9 cellular contexts compared by ENCODE assay signal in the genomic region with DNA sequence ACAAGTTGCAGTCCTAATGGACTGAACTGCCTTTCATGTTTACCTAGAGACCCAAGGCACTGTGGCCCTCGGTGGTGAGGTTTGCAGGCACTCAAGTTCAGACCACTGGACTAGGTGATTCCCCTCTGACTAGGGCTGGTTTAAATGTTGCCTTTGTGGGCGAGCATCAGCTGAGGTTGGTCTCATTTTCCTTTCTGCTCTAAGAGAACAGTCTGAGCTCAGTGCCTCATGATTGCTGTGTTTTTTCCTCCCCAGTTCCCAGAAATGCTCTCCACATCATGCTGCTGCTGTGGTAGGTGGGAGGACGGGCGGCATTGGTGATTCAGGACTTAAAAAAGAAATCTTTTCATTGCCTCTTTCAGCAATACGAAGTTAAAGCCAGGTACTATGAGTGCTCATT.
DNase-seq lines count a peak whose midpoint lies in the region; ATAC-seq, FAIRE-seq and TF ChIP-seq lines count a peak whose summit lies in the region.
"Had no signal": no experiment of that assay in that cellular context is flagged by ENCODE, and none has a peak within 500 bp of the region (broad histone marks: within the 10 kb centered on the region; RNA-seq: fewer than 3 reads in every experiment).

No MANE protein-coding gene starts in this region.

- TF ChIP-seq CTCF in D721Med (IDR thresholded peaks at IDR 0.05; ENCODE audit: insufficient read depth, missing control alignments), result no peak

- H3K9me3 Mint-ChIP-seq in activated T-helper 2 cell treated with anti-CD3 and anti-CD28 coated beads, Interferon-gamma antibody, Interleukin-2, Interleukin-4, amounts not matched to agents 10 μg/mL and 5 μg/mL and 100 μg/mL, durations not matched to agents 14 hours and 24 hours and 36 hours, result no peaks in the 10 kb centered on the region

- H3K27me3 Mint-ChIP-seq in activated T-helper 2 cell treated with anti-CD3 and anti-CD28 coated beads, Interferon-gamma antibody, Interleukin-2, Interleukin-4, amounts not matched to agents 10 μg/mL and 5 μg/mL and 100 μg/mL, durations not matched to agents 14 hours and 24 hours and 36 hours (ENCODE audit: low read depth), result peaks cover 14% of the 10 kb centered on the region

- H3K4me1 Mint-ChIP-seq in activated T-helper 2 cell treated with anti-CD3 and anti-CD28 coated beads, Interferon-gamma antibody, Interleukin-2, Interleukin-4, amounts not matched to agents 10 μg/mL and 5 μg/mL and 100 μg/mL, durations not matched to agents 14 hours and 24 hours and 36 hours (ENCODE audit: low read depth), result peaks cover 23% of the 10 kb centered on the region

- peak; percentile 95 for FAIRE-seq in GM18507 (lab: Jason Lieb, UNC)
- FAIRE-seq in D721Med (lab: Jason Lieb, UNC), result no peak

- H3K4me3 Mint-ChIP-seq in activated T-helper 2 cell treated with anti-CD3 and anti-CD28 coated beads, Interferon-gamma antibody, Interleukin-2, Interleukin-4, amounts not matched to agents 10 μg/mL and 5 μg/mL and 100 μg/mL, durations not matched to agents 14 hours and 24 hours and 36 hours (ENCODE audit: low read depth), result no peak overlapping the region

- no peaks in the 10 kb centered on the region for H3K36me3 Mint-ChIP-seq in activated T-helper 2 cell treated with anti-CD3 and anti-CD28 coated beads, Interferon-gamma antibody, Interleukin-2, Interleukin-4, amounts not matched to agents 10 μg/mL and 5 μg/mL and 100 μg/mL, durations not matched to agents 14 hours and 24 hours and 36 hours (ENCODE audit: low read depth)

- intact Hi-C loops in activated T-helper 2 cell treated with anti-CD3 and anti-CD28 coated beads, Interferon-gamma antibody, Interleukin-2, Interleukin-4, amounts not matched to agents 10 μg/mL and 5 μg/mL and 100 μg/mL, durations not matched to agents 14 hours and 24 hours and 36 hours (cut with micrococcal nuclease), result loop anchor here (10.0 kb wide), 1 partner anchor 329 kb away; a partner anchor contains a TSS

- in situ Hi-C loops in G401 (cut with HindIII; ENCODE audit: low sequenced_read_pairs), result no loop called here

- peak overlapping the region; percentile 5 for H3K27ac Mint-ChIP-seq in activated T-helper 2 cell treated with anti-CD3 and anti-CD28 coated beads, Interferon-gamma antibody, Interleukin-2, Interleukin-4, amounts not matched to agents 10 μg/mL and 5 μg/mL and 100 μg/mL, durations not matched to agents 14 hours and 24 hours and 36 hours

- DNase-seq in GM18507 (ENCODE audit: extremely low spot score, insufficient read length, low read depth) (no peak), D721Med (ENCODE audit: insufficient read length, low spot score) (no peak), NCI-H1105 treated with DMSO at 0.1 percent for 48 hours (lab: John Stamatoyannopoulos, UW) (no peak), G401 (ENCODE audit: low spot score) (no peak), NCI-H1105 (lab: John Stamatoyannopoulos, UW) (no peak)
- no peak for DNase-seq in activated T-helper 2 cell treated with anti-CD3 and anti-CD28 coated beads, Interferon-gamma antibody, Interleukin-2, Interleukin-4, amounts not matched to agents 10 μg/mL and 5 μg/mL and 100 μg/mL, durations not matched to agents 14 hours and 24 hours and 36 hours (ENCODE audit: low spot score)
- DNase-seq: NCI-H345 had no signal

- peak; percentile 97 for ATAC-seq in GM19463 (IDR thresholded peaks at IDR 0.05; ENCODE audit: unreplicated experiment)
- ATAC-seq in HG03060 (IDR thresholded peaks at IDR 0.05; ENCODE audit: low read depth, unreplicated experiment), result peak; percentile 88
